In the genomic region with DNA sequence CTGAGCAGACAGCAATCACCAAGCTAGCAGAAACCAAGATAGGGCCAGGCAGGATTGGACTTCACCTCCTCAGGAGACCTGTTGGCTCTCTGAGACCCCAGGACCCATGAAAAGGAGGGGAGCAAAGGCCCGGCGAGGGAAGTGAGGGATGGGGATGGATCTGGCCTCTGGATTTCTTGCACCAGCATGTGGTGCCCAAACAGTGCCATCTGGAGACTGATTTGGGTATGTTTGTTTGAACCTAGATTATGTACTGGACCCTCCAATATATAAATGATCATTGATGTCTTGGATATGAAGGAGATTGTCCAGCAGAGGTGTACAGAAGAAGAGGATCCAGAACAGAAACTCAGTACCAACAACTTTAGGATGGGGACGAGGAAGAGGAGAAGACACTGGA, we compare ENCODE assay signal across 1 cellular context.
TF ChIP-seq lines count a peak whose summit lies in the region.

No MANE protein-coding gene starts in this region.

TF ChIP-seq in GM12878, 131 proteins besides CTCF, POLR2A, EP300 and RAD21:
- TF ChIP-seq ZNF687 (IDR thresholded peaks at IDR 0.05) (no peak), ZZZ3 (IDR thresholded peaks at IDR 0.05; ENCODE audit: control insufficient read depth, insufficient read length, low read depth) (no peak), KDM1A (IDR thresholded peaks at IDR 0.05; ENCODE audit: borderline replicate concordance) (no peak), DPF2 (IDR thresholded peaks at IDR 0.05) (no peak), SKIL (IDR thresholded peaks at IDR 0.05; ENCODE audit: low read depth, poor library complexity, severe bottlenecking) (no peak)
- TF ChIP-seq, protein P1, sequence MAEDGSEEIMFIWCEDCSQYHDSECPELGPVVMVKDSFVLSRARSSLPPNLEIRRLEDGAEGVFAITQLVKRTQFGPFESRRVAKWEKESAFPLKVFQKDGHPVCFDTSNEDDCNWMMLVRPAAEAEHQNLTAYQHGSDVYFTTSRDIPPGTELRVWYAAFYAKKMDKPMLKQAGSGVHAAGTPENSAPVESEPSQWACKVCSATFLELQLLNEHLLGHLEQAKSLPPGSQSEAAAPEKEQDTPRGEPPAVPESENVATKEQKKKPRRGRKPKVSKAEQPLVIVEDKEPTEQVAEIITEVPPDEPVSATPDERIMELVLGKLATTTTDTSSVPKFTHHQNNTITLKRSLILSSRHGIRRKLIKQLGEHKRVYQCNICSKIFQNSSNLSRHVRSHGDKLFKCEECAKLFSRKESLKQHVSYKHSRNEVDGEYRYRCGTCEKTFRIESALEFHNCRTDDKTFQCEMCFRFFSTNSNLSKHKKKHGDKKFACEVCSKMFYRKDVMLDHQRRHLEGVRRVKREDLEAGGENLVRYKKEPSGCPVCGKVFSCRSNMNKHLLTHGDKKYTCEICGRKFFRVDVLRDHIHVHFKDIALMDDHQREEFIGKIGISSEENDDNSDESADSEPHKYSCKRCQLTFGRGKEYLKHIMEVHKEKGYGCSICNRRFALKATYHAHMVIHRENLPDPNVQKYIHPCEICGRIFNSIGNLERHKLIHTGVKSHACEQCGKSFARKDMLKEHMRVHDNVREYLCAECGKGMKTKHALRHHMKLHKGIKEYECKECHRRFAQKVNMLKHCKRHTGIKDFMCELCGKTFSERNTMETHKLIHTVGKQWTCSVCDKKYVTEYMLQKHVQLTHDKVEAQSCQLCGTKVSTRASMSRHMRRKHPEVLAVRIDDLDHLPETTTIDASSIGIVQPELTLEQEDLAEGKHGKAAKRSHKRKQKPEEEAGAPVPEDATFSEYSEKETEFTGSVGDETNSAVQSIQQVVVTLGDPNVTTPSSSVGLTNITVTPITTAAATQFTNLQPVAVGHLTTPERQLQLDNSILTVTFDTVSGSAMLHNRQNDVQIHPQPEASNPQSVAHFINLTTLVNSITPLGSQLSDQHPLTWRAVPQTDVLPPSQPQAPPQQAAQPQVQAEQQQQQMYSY (CRISPR knock-in tag; IDR thresholded peaks at IDR 0.05), result no peak
TF ChIP-seq in GM12878: peak in this region for 0.
